In the genomic region with DNA sequence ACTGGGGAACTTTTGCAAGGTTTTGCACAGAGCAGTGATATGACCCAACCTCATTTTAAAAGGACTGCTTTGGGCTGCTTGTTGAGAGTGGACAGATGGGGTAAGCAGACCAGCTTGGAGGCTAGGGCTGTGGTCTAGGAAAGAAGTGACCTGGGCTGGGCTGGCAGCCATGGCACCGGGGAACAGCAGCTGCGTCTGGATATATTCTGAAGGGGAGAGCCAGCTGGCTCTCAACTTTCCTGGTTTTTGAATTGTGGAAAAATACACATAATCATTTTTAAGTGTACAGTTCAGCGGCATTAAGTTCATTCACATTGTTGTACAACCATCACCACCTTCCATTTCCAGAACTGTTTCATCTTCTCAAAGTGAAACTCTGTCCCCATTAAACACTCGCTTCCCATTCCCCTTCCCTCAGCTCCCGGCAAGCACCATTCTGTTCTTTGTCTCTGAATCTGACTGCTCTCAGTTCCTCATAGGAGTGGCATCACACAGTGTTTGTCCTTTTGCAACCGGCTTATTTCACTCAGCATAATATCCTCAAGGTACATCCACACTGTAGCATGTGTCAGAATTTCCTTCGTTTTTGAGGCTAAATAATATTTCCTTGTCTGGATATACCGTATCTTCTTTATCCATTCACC, we compare ENCODE assay signal across 11 cellular contexts.
A peak's percentile ranks its signal among the peaks of the same experiment; 100 is the strongest.
DNase-seq lines count a peak whose midpoint lies in the region; ATAC-seq and TF ChIP-seq lines count a peak whose summit lies in the region.
"Had no signal": no experiment of that assay in that cellular context is flagged by ENCODE, and none has a peak within 500 bp of the region (broad histone marks: within the 10 kb centered on the region; RNA-seq: fewer than 3 reads in every experiment).

No MANE protein-coding gene starts in this region.

- H3K4me1 ChIP-seq in right atrium auricular region (peaks cover 0 to 20% of the 10 kb centered on the region in 2 donors), spleen (peaks cover 0 to 21% (median 9%) of the 10 kb centered on the region in 6 donors), suprapubic skin (no peaks in the 10 kb centered on the region)

- H3K4me3 ChIP-seq in right atrium auricular region (no peak overlapping the region), spleen (no peak overlapping the region), suprapubic skin (no peak overlapping the region)
- H3K4me3 ChIP-seq: SK-N-MC, transverse colon had no signal

- H3K36me3 ChIP-seq in right atrium auricular region (no peaks in the 10 kb centered on the region), spleen (no peaks in the 10 kb centered on the region), suprapubic skin (no peaks in the 10 kb centered on the region)
- H3K36me3 ChIP-seq: transverse colon had no signal

- DNase-seq in Right ventricle myocardium inferior (ENCODE audit: missing footprints) (no peak), right atrium auricular region (ENCODE audit: low spot score) (no peak), caudate nucleus (lab: John Stamatoyannopoulos, UW) (peak in 7 of 61 donors; percentile 13 to 43 (median 32)), midbrain (lab: John Stamatoyannopoulos, UW) (peak; percentile 58), spleen (no peak), suprapubic skin (ENCODE audit: low spot score in 2 of 2) (no peak), occipital lobe (lab: John Stamatoyannopoulos, UW) (no peak), T-helper 2 cell (no peak)

- intact Hi-C loops in Right ventricle myocardium inferior (cut with DNase I) (loop anchor here (5.0 kb wide), 1 partner anchor 105 kb away; no protein-coding TSS in a partner anchor), spleen (cut with DNase I; ENCODE audit: low total_unique reads) (loop anchor here (5.0 kb wide), 2 partner anchors 105 to 195 kb away; no protein-coding TSS in a partner anchor)

- TF ChIP-seq POLR2A in spleen (IDR thresholded peaks at IDR 0.05) (no peak), suprapubic skin (IDR thresholded peaks at IDR 0.05) (no peak)

- ATAC-seq in Right ventricle myocardium inferior, result peak; percentile 20

- H3K27me3 ChIP-seq in right atrium auricular region (no peaks in the 10 kb centered on the region), spleen (replicated peaks in 1 of 7) (no peaks in the 10 kb centered on the region), suprapubic skin (no peaks in the 10 kb centered on the region)
- H3K27me3 ChIP-seq: transverse colon had no signal

- H3K9me3 ChIP-seq in right atrium auricular region (no peaks in the 10 kb centered on the region), spleen (no peaks in the 10 kb centered on the region), suprapubic skin (no peaks in the 10 kb centered on the region)
- H3K9me3 ChIP-seq: transverse colon had no signal

- H3K27ac ChIP-seq in right atrium auricular region (no peak overlapping the region), caudate nucleus (ENCODE audit: low read depth, low read length) (peak overlapping the region; percentile 75), spleen (no peak overlapping the region), suprapubic skin (no peak overlapping the region)
- H3K27ac ChIP-seq: SK-N-MC, transverse colon, VCaP had no signal

- TF ChIP-seq CTCF in right atrium auricular region (IDR thresholded peaks at IDR 0.05), result no peak
- TF ChIP-seq CTCF in spleen (IDR thresholded peaks at IDR 0.05 in 8 of 11, conservative IDR thresholded peaks at IDR 0.05 in 3 of 11), result no peak
- no peak for TF ChIP-seq CTCF in suprapubic skin (IDR thresholded peaks at IDR 0.05)

- 74 to 92% (median 80%) methylated on average over 8 of the region's 8 CpGs for WGBS in spleen, 5 donors
- WGBS in suprapubic skin, result 76% methylated on average over 8 of the region's 8 CpGs

- TF ChIP-seq EP300 in suprapubic skin (IDR thresholded peaks at IDR 0.05), result no peak
